19 cellular contexts compared by ENCODE assay signal in the genomic region with DNA sequence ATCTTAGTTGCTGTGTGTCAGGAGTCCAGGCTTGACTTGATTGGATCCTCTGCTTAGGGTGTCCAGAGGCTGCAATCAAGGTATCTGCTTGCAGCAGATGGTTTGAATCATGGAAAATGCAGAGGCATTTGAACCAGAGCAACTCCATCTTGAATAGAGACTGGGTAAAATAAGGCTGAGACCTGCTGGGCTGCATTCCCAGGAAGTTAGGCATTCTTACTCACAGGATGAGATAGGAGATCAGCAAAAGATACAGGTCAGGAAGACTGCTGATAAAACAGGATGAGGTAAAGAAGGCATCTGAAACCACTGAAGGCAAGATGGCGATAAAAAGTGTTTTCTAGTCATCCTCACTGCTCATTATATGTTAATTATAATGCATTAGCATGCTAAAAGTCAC.
"Had no signal": no experiment of that assay in that cellular context is flagged by ENCODE, and none has a peak within 500 bp of the region (broad histone marks: within the 10 kb centered on the region; RNA-seq: fewer than 3 reads in every experiment).

No MANE protein-coding gene starts in this region.

- H3K9me3 ChIP-seq: left lung, thyroid gland, uterus had no signal

- DNase-seq: activated CD4-positive, alpha-beta T cell treated with anti-CD3 and anti-CD28 coated beads, Interleukin-2, amount 50 U/mL, for 1 hour; activated CD4-positive, CD25-positive, alpha-beta regulatory T cell; activated naive CD4-positive, alpha-beta T cell; activated naive CD8-positive, alpha-beta T cell treated with anti-CD3 and anti-CD28 coated beads, Interleukin-2, amount 10 ng/mL, durations not matched to agents 7 days and 5 days; anterior cingulate cortex; cerebellar nuclear complex; effector memory CD8-positive, alpha-beta T cell; left lung; natural killer cell; nucleus accumbens; posterior cingulate gyrus; retina; stimulated activated CD4-positive, alpha-beta T cell treated with anti-CD3 and anti-CD28 coated beads, Interleukin-2, amount 100 ng/mL, for 48 hours; thyroid gland; uterus had no signal

- H3K36me3 ChIP-seq: left lung, thyroid gland, uterus had no signal

- H3K27ac ChIP-seq: left lung, thyroid gland, uterus had no signal

- H3K4me1 Mint-ChIP-seq: activated naive CD8-positive, alpha-beta T cell treated with anti-CD3 and anti-CD28 coated beads, Interleukin-2, amount 10 ng/mL, durations not matched to agents 7 days and 5 days; natural killer cell; stimulated activated memory B cell treated with anti-CD40 and anti-IgM and Interleukin-4, amounts not matched to agents 10 μg/mL and 1 μg/mL and 100 μg/mL, for 72 hours had no signal

- H3K4me1 ChIP-seq: left lung, thyroid gland, uterus had no signal

- FAIRE-seq: islet of Langerhans, TTC549 had no signal

- H3K27me3 ChIP-seq: left lung, thyroid gland, uterus had no signal

- H3K4me3 Mint-ChIP-seq: activated naive CD8-positive, alpha-beta T cell treated with anti-CD3 and anti-CD28 coated beads, Interleukin-2, amount 10 ng/mL, durations not matched to agents 7 days and 5 days; dendritic cell treated with granulocyte-macrophage colony-stimulating factor and Interleukin-4, amounts not matched to agents 40 ng/mL and 50 ng/mL, for 4 days; effector memory CD8-positive, alpha-beta T cell; natural killer cell; stimulated activated memory B cell treated with anti-CD40 and anti-IgM and Interleukin-4, amounts not matched to agents 10 μg/mL and 1 μg/mL and 100 μg/mL, for 72 hours had no signal

- H3K27me3 Mint-ChIP-seq: activated naive CD8-positive, alpha-beta T cell treated with anti-CD3 and anti-CD28 coated beads, Interleukin-2, amount 10 ng/mL, durations not matched to agents 7 days and 5 days; dendritic cell treated with granulocyte-macrophage colony-stimulating factor and Interleukin-4, amounts not matched to agents 40 ng/mL and 50 ng/mL, for 4 days; stimulated activated memory B cell treated with anti-CD40 and anti-IgM and Interleukin-4, amounts not matched to agents 10 μg/mL and 1 μg/mL and 100 μg/mL, for 72 hours had no signal

- H3K4me3 ChIP-seq: left lung, thyroid gland, uterus had no signal

- H3K9me3 Mint-ChIP-seq: activated naive CD8-positive, alpha-beta T cell treated with anti-CD3 and anti-CD28 coated beads, Interleukin-2, amount 10 ng/mL, durations not matched to agents 7 days and 5 days; dendritic cell treated with granulocyte-macrophage colony-stimulating factor and Interleukin-4, amounts not matched to agents 40 ng/mL and 50 ng/mL, for 4 days had no signal

- H3K36me3 Mint-ChIP-seq: activated naive CD8-positive, alpha-beta T cell treated with anti-CD3 and anti-CD28 coated beads, Interleukin-2, amount 10 ng/mL, durations not matched to agents 7 days and 5 days; natural killer cell; stimulated activated memory B cell treated with anti-CD40 and anti-IgM and Interleukin-4, amounts not matched to agents 10 μg/mL and 1 μg/mL and 100 μg/mL, for 72 hours had no signal

- H3K27ac Mint-ChIP-seq: activated naive CD8-positive, alpha-beta T cell treated with anti-CD3 and anti-CD28 coated beads, Interleukin-2, amount 10 ng/mL, durations not matched to agents 7 days and 5 days; dendritic cell treated with granulocyte-macrophage colony-stimulating factor and Interleukin-4, amounts not matched to agents 40 ng/mL and 50 ng/mL, for 4 days; effector memory CD8-positive, alpha-beta T cell; natural killer cell; stimulated activated memory B cell treated with anti-CD40 and anti-IgM and Interleukin-4, amounts not matched to agents 10 μg/mL and 1 μg/mL and 100 μg/mL, for 72 hours had no signal
